Comparison of ENCODE assay signal across 21 cellular contexts in the genomic region with DNA sequence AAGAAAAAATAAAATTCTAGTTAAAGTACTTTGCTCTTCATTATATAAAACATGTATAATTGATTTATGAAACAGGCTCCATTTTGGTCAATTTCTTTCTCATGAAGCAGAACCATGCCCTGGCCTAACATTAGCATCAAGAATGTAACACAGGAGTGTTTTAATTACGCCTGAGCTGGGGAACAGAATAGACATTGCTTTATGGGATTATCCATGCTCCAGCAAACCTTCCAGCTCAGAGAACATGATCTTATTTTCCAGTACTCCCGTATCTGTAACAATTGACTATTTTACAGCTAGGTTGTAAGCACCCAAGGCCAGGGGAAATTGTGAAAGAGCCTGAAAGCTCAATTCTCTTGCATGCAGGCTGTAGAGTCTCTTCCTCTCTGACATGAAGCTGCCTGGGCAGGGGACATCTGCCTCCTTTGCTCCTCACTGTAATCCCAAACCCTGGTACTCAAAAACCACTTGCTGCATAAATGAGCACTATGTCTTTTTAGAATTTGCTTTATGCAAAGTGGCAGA. TPM values are rescaled to one million over a fixed set of nuclear protein-coding genes. Genes with fewer than 3 reads are reported as not detected.
DNase-seq lines count a peak whose midpoint lies in the region; ATAC-seq, FAIRE-seq and TF ChIP-seq lines count a peak whose summit lies in the region.
"Had no signal": no experiment of that assay in that cellular context is flagged by ENCODE, and none has a peak within 500 bp of the region (broad histone marks: within the 10 kb centered on the region; RNA-seq: fewer than 3 reads in every experiment).

No MANE protein-coding gene starts in this region.

- H3K14ac ChIP-seq in neuronal stem cell (ENCODE audit: low read length), result no peak overlapping the region

- H3F3A ChIP-seq in GM23338 (replicated peaks; ENCODE audit: low read depth), result peaks cover 7% of the 10 kb centered on the region

- H4K8ac ChIP-seq in neuronal stem cell (ENCODE audit: low read depth, low read length), result no peak overlapping the region

- H3K4me3 ChIP-seq in GM23338 (peak overlapping the region; percentile 20; the same call in 1 of the 2 replicates), GM12878 (peak overlapping the region; percentile 28; the same call in 1 of the 2 replicates), neuronal stem cell (ENCODE audit: low read length in 2 of 2) (no peak overlapping the region), ascending aorta (no peak overlapping the region)
- H3K4me3 ChIP-seq: esophagus squamous epithelium, left ventricle myocardium inferior, upper lobe of left lung had no signal

- RAD21 ChIA-PET in GM12878 (lab: Charles Lee; ENCODE audit: unreplicated experiment), result interaction anchor here (1.0 to 3.7 kb wide), 9 partner anchors 33 to 161 kb away, joined by 3 to 29 read pairs (median 4); a partner anchor contains a TSS

- TF ChIP-seq CTCF in GM23338 (conservative IDR thresholded peaks at IDR 0.05; ENCODE audit: low read depth in 2 of 2) (no peak), GM12878 (IDR thresholded peaks at IDR 0.05 in 2 of 3, conservative IDR thresholded peaks at IDR 0.05 in 1 of 3; ENCODE audit: control insufficient read depth in 2 of 3, extremely low read depth in 1 of 3, insufficient read depth in 1 of 3, low read depth in 3 of 3, low read length in 3 of 3) (no peak), foreskin keratinocyte (conservative IDR thresholded peaks at IDR 0.05) (no peak), ascending aorta (IDR thresholded peaks at IDR 0.05) (no peak)

- H4K20me1 ChIP-seq in GM23338 (replicated peaks; ENCODE audit: insufficient read depth), result no peaks in the 10 kb centered on the region
- no peaks in the 10 kb centered on the region; the same call in 1 of the 2 replicates for H4K20me1 ChIP-seq in GM12878 (ENCODE audit: control insufficient read depth, insufficient read depth)

- in situ Hi-C loops in GM12878 (cut with MboI), result no loop called here

- H3K9me3 ChIP-seq in GM12878 (replicated peaks; ENCODE audit: control insufficient read depth, insufficient read depth, low read length) (peaks cover 4% of the 10 kb centered on the region; the same call in 2 of the 3 replicates), neuronal stem cell (replicated peaks in 1 of 2; ENCODE audit: control insufficient read depth in 2 of 2, insufficient read depth in 1 of 2, low read depth in 1 of 2, low read length in 2 of 2) (peaks cover 0 to 4% of the 10 kb centered on the region in 2 donors), ascending aorta (no peaks in the 10 kb centered on the region)
- H3K9me3 ChIP-seq: Caco-2, esophagus squamous epithelium, left ventricle myocardium inferior, upper lobe of left lung had no signal

- peaks cover 13% of the 10 kb centered on the region for H3K27me3 Mint-ChIP-seq in GM23338 (ENCODE audit: insufficient read depth, low read depth, poor library complexity)
- H3K27me3 Mint-ChIP-seq: activated CD4-positive, alpha-beta T cell treated with anti-CD3 and anti-CD28 coated beads, Interleukin-2, amount 10 ng/mL, durations not matched to agents 7 days and 5 days had no signal

- no peak overlapping the region for H3K18ac ChIP-seq in neuronal stem cell (ENCODE audit: low read length)

- H3K9ac ChIP-seq in GM12878 (ENCODE audit: control insufficient read depth, insufficient read depth, low read length) (no peak overlapping the region), neuronal stem cell (ENCODE audit: low read depth, low read length, poor library complexity) (no peak overlapping the region)

- peak overlapping the region; percentile 7; the same call in 1 of the 2 replicates for H3K27ac ChIP-seq in GM23338 (ENCODE audit: low read depth)
- peak overlapping the region; percentile 96 for H3K27ac ChIP-seq in GM12878 (ENCODE audit: control insufficient read depth, insufficient read depth)
- H3K27ac ChIP-seq in neuronal stem cell (replicated peaks; ENCODE audit: low read length), result peak overlapping the region; percentile 39
- H3K27ac ChIP-seq in foreskin keratinocyte, result no peak overlapping the region
- no peak overlapping the region for H3K27ac ChIP-seq in ascending aorta
- H3K27ac ChIP-seq: esophagus squamous epithelium, left ventricle myocardium inferior, upper lobe of left lung had no signal

- H3K27ac Mint-ChIP-seq in GM23338, result peak overlapping the region; percentile 87

- no peak for FAIRE-seq in GM12878 (lab: Jason Lieb, UNC)
- FAIRE-seq: H54, HTR-8/SVneo had no signal

- H2BK12ac ChIP-seq in neuronal stem cell (ENCODE audit: low read length), result no peak overlapping the region

- DNase-seq in GM23338 (ENCODE audit: low spot score) (no peak), NCI-H1694 (lab: John Stamatoyannopoulos, UW) (peak; percentile 32), GM12878 (ENCODE audit: low read depth, low spot score) (no peak), neuronal stem cell (ENCODE audit: low spot score) (peak; percentile 58), foreskin keratinocyte (no peak), ascending aorta (ENCODE audit: low spot score in 2 of 2) (no peak)
- no peak for DNase-seq in activated CD8-positive, alpha-beta memory T cell treated with anti-CD3 and anti-CD28 coated beads, Interleukin-2, amount 50 U/mL, for 4 hours
- DNase-seq: activated CD4-positive, alpha-beta T cell treated with anti-CD3 and anti-CD28 coated beads, Interleukin-2, amount 10 ng/mL, durations not matched to agents 7 days and 5 days; activated CD8-positive, alpha-beta memory T cell treated with anti-CD3 and anti-CD28 coated beads, Interleukin-2, amount 50 U/mL, for 48 hours; Caco-2; effector CD4-positive, alpha-beta T cell; esophagus squamous epithelium; left ventricle myocardium inferior; NCI-H187; NCI-H446; stimulated activated CD4-positive, alpha-beta T cell treated with anti-CD3 and anti-CD28 coated beads, Interleukin-1b, Interleukin-23, amount 100 ng/mL, for 48 hours; upper lobe of left lung had no signal

- H2AFZ ChIP-seq in GM23338 (no peak overlapping the region), GM12878 (ENCODE audit: control insufficient read depth, low read depth, low read length) (no peak overlapping the region), neuronal stem cell (ENCODE audit: low read length) (no peak overlapping the region)

- no peak for TF ChIP-seq POLR2A in GM12878 (IDR thresholded peaks at IDR 0.05; ENCODE audit: low read depth, low read length)

- H3K9me3 Mint-ChIP-seq in GM23338, result peaks cover 3% of the 10 kb centered on the region; the same call in 2 of the 3 replicates
- H3K9me3 Mint-ChIP-seq: activated CD4-positive, alpha-beta T cell treated with anti-CD3 and anti-CD28 coated beads, Interleukin-2, amount 10 ng/mL, durations not matched to agents 7 days and 5 days had no signal

- no peak overlapping the region for H2BK5ac ChIP-seq in neuronal stem cell (ENCODE audit: low read length)

- peaks cover 8% of the 10 kb centered on the region for H3K79me1 ChIP-seq in neuronal stem cell (ENCODE audit: low read depth, low read length)

- no peaks in the 10 kb centered on the region for H3K9me2 ChIP-seq in GM23338 (ENCODE audit: insufficient read depth)

- H3K4me1 ChIP-seq in GM23338 (ENCODE audit: insufficient read depth), result peaks cover 50% of the 10 kb centered on the region
- peaks cover 45% of the 10 kb centered on the region for H3K4me1 ChIP-seq in GM12878 (ENCODE audit: control insufficient read depth, insufficient read depth, low read length)
- H3K4me1 ChIP-seq in neuronal stem cell (ENCODE audit: control insufficient read depth in 2 of 2, insufficient read depth in 1 of 2, low read depth in 1 of 2, low read length in 2 of 2), result peaks cover 0 to 14% of the 10 kb centered on the region in 2 donors
- no peaks in the 10 kb centered on the region for H3K4me1 ChIP-seq in foreskin keratinocyte
- no peaks in the 10 kb centered on the region for H3K4me1 ChIP-seq in ascending aorta
- H3K4me1 ChIP-seq: Caco-2 had no signal

- H3K4me1 Mint-ChIP-seq in GM23338, result peaks cover 71% of the 10 kb centered on the region

- H2BK15ac ChIP-seq in neuronal stem cell (ENCODE audit: low read length), result no peak overlapping the region

- no TSS peak for BruUV-seq in GM12878 (replicated peaks; lab: Mats Ljungman, UMichigan)

- no peak overlapping the region for H2BK120ac ChIP-seq in neuronal stem cell (ENCODE audit: low read depth, low read length)

- 75% methylated on average over 2 of the region's 2 CpGs for WGBS in GM12878 (ENCODE audit: insufficient coverage, insufficient replicate concordance, low lambda C conversion rate, missing lambda C conversion rate)
- WGBS in neuronal stem cell (ENCODE audit: extremely low coverage in 2 of 2, insufficient read length in 2 of 2, insufficient replicate concordance in 1 of 2), 2 donors, result no CpG with 5 or more reads among the region's 2 CpGs

- SMC1A ChIA-PET in GM12878 (lab: Charles Lee; ENCODE audit: uncharacterized antibody, unreplicated experiment), result interaction anchor here (0.8 to 4.6 kb wide), 16 partner anchors 8 to 102 kb away, joined by 3 to 27 read pairs (median 4); a partner anchor contains a TSS

- peak overlapping the region; percentile 4; the same call in 1 of the 3 replicates for H3K4me3 Mint-ChIP-seq in GM23338
- H3K4me3 Mint-ChIP-seq: activated CD4-positive, alpha-beta T cell treated with anti-CD3 and anti-CD28 coated beads, Interleukin-2, amount 10 ng/mL, durations not matched to agents 7 days and 5 days had no signal

- POLR2A ChIA-PET in GM12878 (lab: Charles Lee), result interaction anchor here (0.9 to 1.2 kb wide), 2 partner anchors 38 to 46 kb away, joined by 3 read pairs; no protein-coding TSS in a partner anchor

- H3K36me3 ChIP-seq in GM23338 (ENCODE audit: insufficient read depth) (peaks cover 30% of the 10 kb centered on the region), GM12878 (ENCODE audit: control insufficient read depth in 2 of 2, insufficient read depth in 2 of 2, low read length in 1 of 2) (peaks cover 24 to 41% of the 10 kb centered on the region in 2 experiments), neuronal stem cell (replicated peaks in 1 of 2; ENCODE audit: control insufficient read depth in 2 of 2, insufficient read depth in 2 of 2, low read length in 2 of 2) (peaks cover 27 to 98% of the 10 kb centered on the region in 2 donors), ascending aorta (peaks cover 44 to 59% of the 10 kb centered on the region in 2 donors)

- no peak overlapping the region for H3K23ac ChIP-seq in neuronal stem cell (ENCODE audit: low read depth, low read length, poor library complexity)

- ATAC-seq in GM23338 (peak; percentile 10; the same call in 2 of the 3 replicates), GM12878 (no peak), foreskin keratinocyte (no peak)

- no peak for TF ChIP-seq EP300 in GM12878 (IDR thresholded peaks at IDR 0.05; ENCODE audit: borderline replicate concordance in 1 of 2, control insufficient read depth in 1 of 2, low read depth in 2 of 2, low read length in 2 of 2)

- peaks cover 79% of the 10 kb centered on the region for H3K36me3 Mint-ChIP-seq in GM23338 (ENCODE audit: low read depth)

- H3K4ac ChIP-seq in neuronal stem cell (ENCODE audit: low read length), result no peak overlapping the region

- no peak for TF ChIP-seq RAD21 in GM12878 (IDR thresholded peaks at IDR 0.05; ENCODE audit: insufficient read depth, low read depth, low read length)

- peak overlapping the region; percentile 69 for H3K4me2 ChIP-seq in GM23338
- peak overlapping the region; percentile 96 for H3K4me2 ChIP-seq in GM12878 (ENCODE audit: control insufficient read depth, insufficient read depth)
- H3K4me2 ChIP-seq in neuronal stem cell (ENCODE audit: insufficient read depth, low read length, poor library complexity, severe bottlenecking), result no peak overlapping the region

- peaks cover 38% of the 10 kb centered on the region for H3K79me2 ChIP-seq in GM23338 (replicated peaks; ENCODE audit: insufficient read depth)
- peaks cover 28% of the 10 kb centered on the region for H3K79me2 ChIP-seq in GM12878 (ENCODE audit: control insufficient read depth, insufficient read depth, low read length)

- no peak overlapping the region for H4K91ac ChIP-seq in neuronal stem cell (ENCODE audit: low read depth, low read length, poor library complexity)

- CTCF ChIA-PET in GM12878 (lab: Yijun Ruan, JAX), result interaction anchor here (0.7 to 1.1 kb wide), 6 partner anchors 9 to 155 kb away, joined by 3 to 6 read pairs (median 4); no protein-coding TSS in a partner anchor

- no peak overlapping the region for H2AK5ac ChIP-seq in neuronal stem cell (ENCODE audit: low read depth, low read length)

- H3K27me3 ChIP-seq in GM23338 (ENCODE audit: insufficient read depth), result no peaks in the 10 kb centered on the region
- H3K27me3 ChIP-seq in GM12878 (replicated peaks in 1 of 2; ENCODE audit: control insufficient read depth in 2 of 2, insufficient read depth in 2 of 2, low read length in 1 of 2), result no peaks in the 10 kb centered on the region
- H3K27me3 ChIP-seq in neuronal stem cell (ENCODE audit: control insufficient read depth in 3 of 3, insufficient read depth in 3 of 3, low read depth in 1 of 3, low read length in 3 of 3), result no peaks in the 10 kb centered on the region
- no peaks in the 10 kb centered on the region for H3K27me3 ChIP-seq in foreskin keratinocyte
- H3K27me3 ChIP-seq in ascending aorta, result no peaks in the 10 kb centered on the region
- H3K27me3 ChIP-seq: esophagus squamous epithelium, upper lobe of left lung had no signal

- intact Hi-C loops in GM12878 (cut with micrococcal nuclease; ENCODE audit: unreplicated experiment), result loop anchor here (5.0 kb wide), 1 partner anchor 162 kb away; no protein-coding TSS in a partner anchor
- intact Hi-C loops in ascending aorta (cut with DNase I), result no loop called here

RNA-seq across cellular contexts. Expression of a gene that starts 30.8 kb away (rescaled TPM):
- total RNA-seq in GM23338 (2014; rRNA removed; shearing (Covaris generic)), result 0.59 and 1.1 TPM in 2 replicates
- polyA plus RNA-seq in GM23338 (2016; fragmentation: Nextera tagmentation; extraction: Ambion mirVana) (1.4 and 1.5 TPM in 2 replicates), GM12878 (2011; rRNA removed) (not detected in 2 replicates), GM12878 (2014; fragmentation: Illumina TruSeq; extraction: Trizol) (not detected in 2 replicates), GM12878 (2014; fragmentation: Nextera tagmentation; extraction: Ambion mirVana) (not detected), GM12878 (2014; rRNA removed) (not detected in 2 replicates), GM12878 (2016; fragmentation: Nextera tagmentation; extraction: Ambion mirVana) (not detected), foreskin keratinocyte (not detected in 2 replicates)
- 0.32 TPM in 1 of 2 replicates, not detected in the other for total RNA-seq in GM12878 (2013; cell fraction: nucleolus; rRNA removed)
- total RNA-seq in GM12878 (2014; rRNA removed) (not detected in 2 replicates), GM12878 (2014; rRNA removed; fragmentation: Illumina TruSeq; extraction: Trizol) (not detected in 2 replicates), GM12878 (2021) (not detected in 2 replicates), foreskin keratinocyte (not detected in 2 replicates), ascending aorta (not detected)
- polyA plus RNA-seq in GM12878 (2011; ENCODE audit: low read depth), result not detected
- 0.03 TPM in 1 of 2 replicates, not detected in the other for polyA plus RNA-seq in GM12878 (2011; cell fraction: cytosol; rRNA removed)
- 0.34 and 0.44 TPM in 2 replicates for polyA plus RNA-seq in GM12878 (2011; cell fraction: nucleus; rRNA removed)
- polyA plus RNA-seq in GM12878 (2012), result not detected in 2 replicates
- not detected in 2 replicates for polyA minus RNA-seq in GM12878 (2011; rRNA and poly(A)+ RNA removed)
- not detected in 2 replicates for polyA minus RNA-seq in GM12878 (2011; cell fraction: cytosol; rRNA and poly(A)+ RNA removed)
- polyA minus RNA-seq in GM12878 (2011; cell fraction: nucleus; rRNA and poly(A)+ RNA removed), result 0.36 TPM in 1 of 2 replicates, not detected in the other
- 0.24 TPM for polyA plus RNA-seq in neuronal stem cell (2013, experiment 1 of 2)
- polyA plus RNA-seq in neuronal stem cell (2013, experiment 2 of 2), result 0.26 TPM
- total RNA-seq: Caco-2, M059J, osteocyte had no signal

RNA-seq across cellular contexts. Expression of a gene that starts 49.0 kb away (rescaled TPM):
- 94.0 and 101 TPM in 2 replicates for total RNA-seq in GM23338 (2014; rRNA removed; shearing (Covaris generic))
- polyA plus RNA-seq in GM23338 (2016; fragmentation: Nextera tagmentation; extraction: Ambion mirVana), result 209 and 239 TPM in 2 replicates
- 44.0 and 53.8 TPM in 2 replicates for total RNA-seq in GM12878 (2013; cell fraction: nucleolus; rRNA removed)
- total RNA-seq in GM12878 (2014; rRNA removed), result 20.3 and 28.7 TPM in 2 replicates
- total RNA-seq in GM12878 (2014; rRNA removed; fragmentation: Illumina TruSeq; extraction: Trizol), result 36.1 and 37.3 TPM in 2 replicates
- total RNA-seq in GM12878 (2021), result 33.4 and 38.7 TPM in 2 replicates
- polyA plus RNA-seq in GM12878 (2011; ENCODE audit: low read depth), result 17.9 TPM
- polyA plus RNA-seq in GM12878 (2011; rRNA removed), result 67.8 and 115 TPM in 2 replicates
- polyA plus RNA-seq in GM12878 (2011; cell fraction: cytosol; rRNA removed), result 17.4 and 19.8 TPM in 2 replicates
- polyA plus RNA-seq in GM12878 (2011; cell fraction: nucleus; rRNA removed), result 24.3 and 30.4 TPM in 2 replicates
- 30.9 and 31.4 TPM in 2 replicates for polyA plus RNA-seq in GM12878 (2012)
- 35.9 and 55.9 TPM in 2 replicates for polyA plus RNA-seq in GM12878 (2014; fragmentation: Illumina TruSeq; extraction: Trizol)
- polyA plus RNA-seq in GM12878 (2014; fragmentation: Nextera tagmentation; extraction: Ambion mirVana), result 1 to 10 TPM; 6.2 to 10.0 TPM
- 28.3 and 38.7 TPM in 2 replicates for polyA plus RNA-seq in GM12878 (2014; rRNA removed)
- 10 to 100 TPM; 60.1 to 63.4 TPM for polyA plus RNA-seq in GM12878 (2016; fragmentation: Nextera tagmentation; extraction: Ambion mirVana)
- polyA minus RNA-seq in GM12878 (2011; rRNA and poly(A)+ RNA removed), result 12.3 and 19.7 TPM in 2 replicates
- 13.5 and 17.6 TPM in 2 replicates for polyA minus RNA-seq in GM12878 (2011; cell fraction: cytosol; rRNA and poly(A)+ RNA removed)
- polyA minus RNA-seq in GM12878 (2011; cell fraction: nucleus; rRNA and poly(A)+ RNA removed), result 11.1 and 17.7 TPM in 2 replicates
- polyA plus RNA-seq in neuronal stem cell (2013, experiment 1 of 2), result 104 TPM
- polyA plus RNA-seq in neuronal stem cell (2013, experiment 2 of 2), result 103 TPM
- total RNA-seq in foreskin keratinocyte, result 80.0 and 83.3 TPM in 2 replicates
- 106 and 123 TPM in 2 replicates for polyA plus RNA-seq in foreskin keratinocyte
- 68.6 TPM for total RNA-seq in ascending aorta

Comparison
In these comparisons a context has a peak if more than half of its experiments do, and no peak if none do; other contexts are left out.
1. DNase-seq: peak in NCI-H1694 (single experiment) and neuronal stem cell (single experiment); none in GM23338 (single experiment), GM12878 (single experiment), foreskin keratinocyte (0 of 2), activated CD8-positive, alpha-beta memory T cell treated with anti-CD3 and anti-CD28 coated beads, Interleukin-2, amount 50 U/mL, for 4 hours (single experiment) and ascending aorta (0 of 2).
2. H3K27ac ChIP-seq: peak in GM23338 (single experiment), GM12878 (single experiment) and neuronal stem cell (single experiment); none in foreskin keratinocyte (single experiment) and ascending aorta (0 of 2).
3. H3K4me3 ChIP-seq: peak in GM23338 (single experiment) and GM12878 (single experiment); none in neuronal stem cell (0 of 2) and ascending aorta (0 of 2).